2 cellular contexts compared by ENCODE assay signal in the genomic region with DNA sequence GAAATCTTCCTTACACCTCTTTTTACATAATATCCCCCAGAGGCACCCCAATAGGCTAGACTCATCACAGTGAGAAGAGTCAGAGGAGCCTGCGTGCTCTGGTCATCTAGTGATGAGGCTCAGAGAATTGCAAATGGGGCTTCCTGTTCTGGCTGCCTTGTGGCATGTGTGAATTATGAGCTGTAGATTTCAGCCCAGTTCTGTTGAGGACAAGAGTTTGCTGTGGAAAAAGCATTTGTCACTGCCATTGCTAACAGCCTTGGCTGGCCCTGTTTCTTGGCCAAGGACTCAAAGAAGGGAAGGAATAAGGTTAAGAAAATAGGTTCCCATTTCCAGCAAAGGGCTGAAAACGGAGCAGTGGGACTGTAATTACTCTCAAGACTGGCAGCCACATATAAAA.
A peak's percentile ranks its signal among the peaks of the same experiment; 100 is the strongest.
TF ChIP-seq lines count a peak whose summit lies in the region.

No MANE protein-coding gene starts in this region.

TF ChIP-seq in K562, 482 proteins besides CTCF, POLR2A, EP300 and RAD21:
- TF ChIP-seq, protein P1, sequence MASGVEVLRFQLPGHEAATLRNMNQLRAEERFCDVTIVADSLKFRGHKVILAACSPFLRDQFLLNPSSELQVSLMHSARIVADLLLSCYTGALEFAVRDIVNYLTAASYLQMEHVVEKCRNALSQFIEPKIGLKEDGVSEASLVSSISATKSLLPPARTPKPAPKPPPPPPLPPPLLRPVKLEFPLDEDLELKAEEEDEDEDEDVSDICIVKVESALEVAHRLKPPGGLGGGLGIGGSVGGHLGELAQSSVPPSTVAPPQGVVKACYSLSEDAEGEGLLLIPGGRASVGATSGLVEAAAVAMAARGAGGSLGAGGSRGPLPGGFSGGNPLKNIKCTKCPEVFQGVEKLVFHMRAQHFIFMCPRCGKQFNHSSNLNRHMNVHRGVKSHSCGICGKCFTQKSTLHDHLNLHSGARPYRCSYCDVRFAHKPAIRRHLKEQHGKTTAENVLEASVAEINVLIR (CRISPR knock-in tag; IDR thresholded peaks at IDR 0.05): no peak
- TF ChIP-seq, protein P2, sequence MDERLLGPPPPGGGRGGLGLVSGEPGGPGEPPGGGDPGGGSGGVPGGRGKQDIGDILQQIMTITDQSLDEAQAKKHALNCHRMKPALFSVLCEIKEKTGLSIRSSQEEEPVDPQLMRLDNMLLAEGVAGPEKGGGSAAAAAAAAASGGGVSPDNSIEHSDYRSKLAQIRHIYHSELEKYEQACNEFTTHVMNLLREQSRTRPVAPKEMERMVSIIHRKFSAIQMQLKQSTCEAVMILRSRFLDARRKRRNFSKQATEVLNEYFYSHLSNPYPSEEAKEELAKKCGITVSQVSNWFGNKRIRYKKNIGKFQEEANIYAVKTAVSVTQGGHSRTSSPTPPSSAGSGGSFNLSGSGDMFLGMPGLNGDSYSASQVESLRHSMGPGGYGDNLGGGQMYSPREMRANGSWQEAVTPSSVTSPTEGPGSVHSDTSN (CRISPR knock-in tag; IDR thresholded peaks at IDR 0.05; ENCODE audit: low read depth): no peak
- TF ChIP-seq, protein P2 (tag; conservative IDR thresholded peaks at IDR 0.05; ENCODE audit: low read depth): peak; percentile 95
- TF ChIP-seq MEIS2 (IDR thresholded peaks at IDR 0.05; ENCODE audit: partially characterized antibody): peak; percentile 59

TF ChIP-seq in HepG2, 621 proteins besides CTCF, POLR2A, EP300 and RAD21:
- TF ChIP-seq, protein P3, sequence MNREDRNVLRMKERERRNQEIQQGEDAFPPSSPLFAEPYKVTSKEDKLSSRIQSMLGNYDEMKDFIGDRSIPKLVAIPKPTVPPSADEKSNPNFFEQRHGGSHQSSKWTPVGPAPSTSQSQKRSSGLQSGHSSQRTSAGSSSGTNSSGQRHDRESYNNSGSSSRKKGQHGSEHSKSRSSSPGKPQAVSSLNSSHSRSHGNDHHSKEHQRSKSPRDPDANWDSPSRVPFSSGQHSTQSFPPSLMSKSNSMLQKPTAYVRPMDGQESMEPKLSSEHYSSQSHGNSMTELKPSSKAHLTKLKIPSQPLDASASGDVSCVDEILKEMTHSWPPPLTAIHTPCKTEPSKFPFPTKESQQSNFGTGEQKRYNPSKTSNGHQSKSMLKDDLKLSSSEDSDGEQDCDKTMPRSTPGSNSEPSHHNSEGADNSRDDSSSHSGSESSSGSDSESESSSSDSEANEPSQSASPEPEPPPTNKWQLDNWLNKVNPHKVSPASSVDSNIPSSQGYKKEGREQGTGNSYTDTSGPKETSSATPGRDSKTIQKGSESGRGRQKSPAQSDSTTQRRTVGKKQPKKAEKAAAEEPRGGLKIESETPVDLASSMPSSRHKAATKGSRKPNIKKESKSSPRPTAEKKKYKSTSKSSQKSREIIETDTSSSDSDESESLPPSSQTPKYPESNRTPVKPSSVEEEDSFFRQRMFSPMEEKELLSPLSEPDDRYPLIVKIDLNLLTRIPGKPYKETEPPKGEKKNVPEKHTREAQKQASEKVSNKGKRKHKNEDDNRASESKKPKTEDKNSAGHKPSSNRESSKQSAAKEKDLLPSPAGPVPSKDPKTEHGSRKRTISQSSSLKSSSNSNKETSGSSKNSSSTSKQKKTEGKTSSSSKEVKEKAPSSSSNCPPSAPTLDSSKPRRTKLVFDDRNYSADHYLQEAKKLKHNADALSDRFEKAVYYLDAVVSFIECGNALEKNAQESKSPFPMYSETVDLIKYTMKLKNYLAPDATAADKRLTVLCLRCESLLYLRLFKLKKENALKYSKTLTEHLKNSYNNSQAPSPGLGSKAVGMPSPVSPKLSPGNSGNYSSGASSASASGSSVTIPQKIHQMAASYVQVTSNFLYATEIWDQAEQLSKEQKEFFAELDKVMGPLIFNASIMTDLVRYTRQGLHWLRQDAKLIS (CRISPR knock-in tag; IDR thresholded peaks at IDR 0.05): no peak
- no peak for TF ChIP-seq POGZ (CRISPR knock-in tag; IDR thresholded peaks at IDR 0.05)
- TF ChIP-seq ZBTB42 (CRISPR knock-in tag; IDR thresholded peaks at IDR 0.05): no peak
- TF ChIP-seq FOSL1 (CRISPR knock-in tag; IDR thresholded peaks at IDR 0.05; ENCODE audit: borderline replicate concordance): no peak
- no peak for TF ChIP-seq ZNF20 (CRISPR knock-in tag; IDR thresholded peaks at IDR 0.05)
- TF ChIP-seq, protein P4, sequence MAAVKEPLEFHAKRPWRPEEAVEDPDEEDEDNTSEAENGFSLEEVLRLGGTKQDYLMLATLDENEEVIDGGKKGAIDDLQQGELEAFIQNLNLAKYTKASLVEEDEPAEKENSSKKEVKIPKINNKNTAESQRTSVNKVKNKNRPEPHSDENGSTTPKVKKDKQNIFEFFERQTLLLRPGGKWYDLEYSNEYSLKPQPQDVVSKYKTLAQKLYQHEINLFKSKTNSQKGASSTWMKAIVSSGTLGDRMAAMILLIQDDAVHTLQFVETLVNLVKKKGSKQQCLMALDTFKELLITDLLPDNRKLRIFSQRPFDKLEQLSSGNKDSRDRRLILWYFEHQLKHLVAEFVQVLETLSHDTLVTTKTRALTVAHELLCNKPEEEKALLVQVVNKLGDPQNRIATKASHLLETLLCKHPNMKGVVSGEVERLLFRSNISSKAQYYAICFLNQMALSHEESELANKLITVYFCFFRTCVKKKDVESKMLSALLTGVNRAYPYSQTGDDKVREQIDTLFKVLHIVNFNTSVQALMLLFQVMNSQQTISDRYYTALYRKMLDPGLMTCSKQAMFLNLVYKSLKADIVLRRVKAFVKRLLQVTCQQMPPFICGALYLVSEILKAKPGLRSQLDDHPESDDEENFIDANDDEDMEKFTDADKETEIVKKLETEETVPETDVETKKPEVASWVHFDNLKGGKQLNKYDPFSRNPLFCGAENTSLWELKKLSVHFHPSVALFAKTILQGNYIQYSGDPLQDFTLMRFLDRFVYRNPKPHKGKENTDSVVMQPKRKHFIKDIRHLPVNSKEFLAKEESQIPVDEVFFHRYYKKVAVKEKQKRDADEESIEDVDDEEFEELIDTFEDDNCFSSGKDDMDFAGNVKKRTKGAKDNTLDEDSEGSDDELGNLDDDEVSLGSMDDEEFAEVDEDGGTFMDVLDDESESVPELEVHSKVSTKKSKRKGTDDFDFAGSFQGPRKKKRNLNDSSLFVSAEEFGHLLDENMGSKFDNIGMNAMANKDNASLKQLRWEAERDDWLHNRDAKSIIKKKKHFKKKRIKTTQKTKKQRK (IDR thresholded peaks at IDR 0.05; ENCODE audit: low read length): no peak
- no peak for TF ChIP-seq HHEX (CRISPR knock-in tag; IDR thresholded peaks at IDR 0.05)
- no peak for TF ChIP-seq ZFP36L2 (CRISPR knock-in tag; IDR thresholded peaks at IDR 0.05)
- TF ChIP-seq GATA4 (IDR thresholded peaks at IDR 0.05; ENCODE audit: borderline replicate concordance, low read depth): no peak
- TF ChIP-seq TAF15 (IDR thresholded peaks at IDR 0.05; ENCODE audit: low read depth, low read length, poor library complexity, severe bottlenecking): no peak
- TF ChIP-seq, protein P5, sequence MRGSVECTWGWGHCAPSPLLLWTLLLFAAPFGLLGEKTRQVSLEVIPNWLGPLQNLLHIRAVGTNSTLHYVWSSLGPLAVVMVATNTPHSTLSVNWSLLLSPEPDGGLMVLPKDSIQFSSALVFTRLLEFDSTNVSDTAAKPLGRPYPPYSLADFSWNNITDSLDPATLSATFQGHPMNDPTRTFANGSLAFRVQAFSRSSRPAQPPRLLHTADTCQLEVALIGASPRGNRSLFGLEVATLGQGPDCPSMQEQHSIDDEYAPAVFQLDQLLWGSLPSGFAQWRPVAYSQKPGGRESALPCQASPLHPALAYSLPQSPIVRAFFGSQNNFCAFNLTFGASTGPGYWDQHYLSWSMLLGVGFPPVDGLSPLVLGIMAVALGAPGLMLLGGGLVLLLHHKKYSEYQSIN (CRISPR knock-in tag; IDR thresholded peaks at IDR 0.05; ENCODE audit: borderline replicate concordance): no peak
- TF ChIP-seq ZNF484 (CRISPR knock-in tag; IDR thresholded peaks at IDR 0.05; ENCODE audit: borderline replicate concordance, low read depth): no peak
- no peak for TF ChIP-seq ZFP37 (CRISPR knock-in tag; IDR thresholded peaks at IDR 0.05; ENCODE audit: borderline replicate concordance)
- TF ChIP-seq RBM39 (IDR thresholded peaks at IDR 0.05; ENCODE audit: low read depth, low read length, poor library complexity, severe bottlenecking): no peak
- TF ChIP-seq PITX1 (CRISPR knock-in tag; IDR thresholded peaks at IDR 0.05): no peak
